In the genomic region with DNA sequence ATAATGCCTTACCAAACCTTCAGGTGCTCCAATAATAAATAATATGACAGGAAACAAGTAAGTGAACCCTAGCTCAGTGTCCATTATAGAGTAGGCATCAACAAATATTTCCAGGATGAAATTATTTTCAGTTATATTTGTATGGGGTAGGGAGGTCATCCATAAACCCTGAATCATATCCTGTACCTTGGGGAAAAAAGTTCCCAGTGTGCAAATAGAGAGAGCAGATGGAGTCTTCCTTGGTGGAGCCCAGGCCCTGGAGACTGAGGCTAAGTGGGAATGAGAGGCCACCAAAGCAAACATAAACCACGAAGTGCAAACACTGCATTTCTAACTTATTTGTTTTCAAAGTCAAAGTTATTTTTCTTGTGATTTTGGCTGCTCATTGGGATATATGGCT, we compare ENCODE assay signal across 14 cellular contexts. TPM values are rescaled to one million over a fixed set of nuclear protein-coding genes. Genes with fewer than 3 reads are reported as not detected.
DNase-seq lines count a peak whose midpoint lies in the region; ATAC-seq and TF ChIP-seq lines count a peak whose summit lies in the region.
"Had no signal": no experiment of that assay in that cellular context is flagged by ENCODE, and none has a peak within 500 bp of the region (broad histone marks: within the 10 kb centered on the region; RNA-seq: fewer than 3 reads in every experiment).

No MANE protein-coding gene starts in this region.

- H3K36me3 Mint-ChIP-seq in activated naive CD4-positive, alpha-beta T cell treated with anti-CD3 and anti-CD28 coated beads, Interleukin-2, amount 50 U/mL, for 24 hours: peaks cover 49% of the 10 kb centered on the region
- peaks cover 99% of the 10 kb centered on the region for H3K36me3 Mint-ChIP-seq in activated T-helper 17 cell treated with anti-CD3 and anti-CD28 coated beads, Interleukin-2, amount 50 U/mL, for 72 hours (ENCODE audit: low read depth)

- DNase-seq in activated naive CD4-positive, alpha-beta T cell (lab: John Stamatoyannopoulos, UW): no peak
- DNase-seq in lower lobe of right lung (no peak), vagina (ENCODE audit: extremely low spot score in 2 of 2) (no peak), NCI-H146 (lab: John Stamatoyannopoulos, UW) (no peak), NCI-H2081 treated with DMSO at 0.1 percent for 48 hours (lab: John Stamatoyannopoulos, UW) (no peak)
- DNase-seq: amniotic stem cell; effector CD8-positive, alpha-beta T cell; NCI-H1930; NCI-H82; SJCRH30 had no signal

- H3K4me3 Mint-ChIP-seq in activated naive CD4-positive, alpha-beta T cell treated with anti-CD3 and anti-CD28 coated beads, Interleukin-2, amount 50 U/mL, for 24 hours: peak overlapping the region; percentile 70
- peak overlapping the region; percentile 81 for H3K4me3 Mint-ChIP-seq in activated T-helper 17 cell treated with anti-CD3 and anti-CD28 coated beads, Interleukin-2, amount 50 U/mL, for 72 hours

- TF ChIP-seq CTCF in lower lobe of right lung (IDR thresholded peaks at IDR 0.05) (no peak), vagina (IDR thresholded peaks at IDR 0.05) (no peak)

- peaks cover 78% of the 10 kb centered on the region for H3K4me1 Mint-ChIP-seq in activated naive CD4-positive, alpha-beta T cell treated with anti-CD3 and anti-CD28 coated beads, Interleukin-2, amount 50 U/mL, for 24 hours
- peaks cover 51% of the 10 kb centered on the region for H3K4me1 Mint-ChIP-seq in activated T-helper 17 cell treated with anti-CD3 and anti-CD28 coated beads, Interleukin-2, amount 50 U/mL, for 72 hours

- no peak for ATAC-seq in activated T-helper 17 cell treated with anti-CD3 and anti-CD28 coated beads, Interleukin-2, amount 50 U/mL, for 72 hours (replicated peaks)
- ATAC-seq in lower lobe of right lung (peak in 1 of 2 donors; percentile 48), GM21786 (IDR thresholded peaks at IDR 0.05; ENCODE audit: unreplicated experiment) (no peak)
- ATAC-seq: HCT116 had no signal

- intact Hi-C loops in lower lobe of right lung (cut with DNase I) (no loop called here), vagina (cut with DNase I) (no loop called here)

- H3K27me3 ChIP-seq in lower lobe of right lung (ENCODE audit: low read depth): no peaks in the 10 kb centered on the region
- H3K27me3 ChIP-seq in vagina: no peaks in the 10 kb centered on the region
- H3K27me3 ChIP-seq: SJCRH30 had no signal

- peak overlapping the region; percentile 97 for H3K27ac Mint-ChIP-seq in activated naive CD4-positive, alpha-beta T cell treated with anti-CD3 and anti-CD28 coated beads, Interleukin-2, amount 50 U/mL, for 24 hours
- H3K27ac Mint-ChIP-seq in activated T-helper 17 cell treated with anti-CD3 and anti-CD28 coated beads, Interleukin-2, amount 50 U/mL, for 72 hours: peak overlapping the region; percentile 95

- H3K4me1 ChIP-seq in lower lobe of right lung (peaks cover 66% of the 10 kb centered on the region), vagina (peaks cover 22% of the 10 kb centered on the region)

- H3K36me3 ChIP-seq in lower lobe of right lung: peaks cover 78% of the 10 kb centered on the region
- H3K36me3 ChIP-seq in vagina: peaks cover 0 to 7% of the 10 kb centered on the region in 2 donors
- H3K36me3 ChIP-seq: SJCRH30 had no signal

- no peaks in the 10 kb centered on the region for H3K9me3 Mint-ChIP-seq in activated naive CD4-positive, alpha-beta T cell treated with anti-CD3 and anti-CD28 coated beads, Interleukin-2, amount 50 U/mL, for 24 hours
- no peaks in the 10 kb centered on the region for H3K9me3 Mint-ChIP-seq in activated T-helper 17 cell treated with anti-CD3 and anti-CD28 coated beads, Interleukin-2, amount 50 U/mL, for 72 hours

- no peak for TF ChIP-seq POLR2A in vagina (IDR thresholded peaks at IDR 0.05)

- H3K27ac ChIP-seq in lower lobe of right lung (peak overlapping the region; percentile 75), vagina (peak overlapping the region; percentile 76)
- H3K27ac ChIP-seq: SJCRH30 had no signal

- H3K4me3 ChIP-seq in lower lobe of right lung (no peak overlapping the region), vagina (no peak overlapping the region)
- H3K4me3 ChIP-seq: SJCRH30 had no signal

- no peaks in the 10 kb centered on the region for H3K27me3 Mint-ChIP-seq in activated naive CD4-positive, alpha-beta T cell treated with anti-CD3 and anti-CD28 coated beads, Interleukin-2, amount 50 U/mL, for 24 hours
- no peaks in the 10 kb centered on the region for H3K27me3 Mint-ChIP-seq in activated T-helper 17 cell treated with anti-CD3 and anti-CD28 coated beads, Interleukin-2, amount 50 U/mL, for 72 hours

- no peaks in the 10 kb centered on the region for H3K9me3 ChIP-seq in lower lobe of right lung
- no peaks in the 10 kb centered on the region for H3K9me3 ChIP-seq in vagina
- H3K9me3 ChIP-seq: SJCRH30 had no signal

RNA-seq across cellular contexts. Expression of gene ERP27, which starts 8.5 kb away (rescaled TPM):
- 1 to 10 TPM; 5.2 to 9.4 TPM for total RNA-seq in activated T-helper 17 cell treated with anti-CD3 and anti-CD28 coated beads, Interleukin-2, amount 50 U/mL, for 72 hours
- total RNA-seq in lower lobe of right lung (16.2 TPM), vagina (2.2 TPM)
- total RNA-seq: SJCRH30 had no signal

RNA-seq across cellular contexts. Expression of gene ARHGDIB, which starts 14.5 kb away (rescaled TPM):
- 100 to 1,000 TPM; 691 to 930 TPM for total RNA-seq in activated T-helper 17 cell treated with anti-CD3 and anti-CD28 coated beads, Interleukin-2, amount 50 U/mL, for 72 hours
- total RNA-seq in lower lobe of right lung (313 TPM), vagina (153 TPM)

RNA-seq across cellular contexts. Expression of gene PDE6H, which starts 26.0 kb away (rescaled TPM):
- total RNA-seq in activated T-helper 17 cell treated with anti-CD3 and anti-CD28 coated beads, Interleukin-2, amount 50 U/mL, for 72 hours: not detected
- total RNA-seq in lower lobe of right lung (0.53 TPM), vagina (not detected)
- total RNA-seq: SJCRH30 had no signal
